37 cellular contexts compared by ENCODE assay signal in the genomic region with DNA sequence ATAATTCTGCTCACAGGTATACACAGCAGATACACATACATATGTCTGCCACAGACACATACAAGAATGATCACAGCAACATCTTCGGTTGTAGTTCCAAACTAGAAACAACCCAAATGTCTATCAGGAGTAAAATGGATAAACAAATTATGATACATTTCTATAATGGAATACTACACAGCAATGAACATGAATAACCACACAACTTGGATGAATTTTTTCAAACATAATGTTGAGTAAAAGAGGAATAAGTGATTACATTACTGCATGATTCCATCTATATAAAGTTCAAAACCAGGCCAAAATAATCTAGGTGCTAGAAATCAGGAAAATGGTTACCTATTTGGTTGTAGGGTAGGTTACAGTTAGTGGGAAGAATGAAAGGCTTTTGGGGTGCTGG. TPM values are rescaled to one million over a fixed set of nuclear protein-coding genes. Genes with fewer than 3 reads are reported as not detected.
"Had no signal": no experiment of that assay in that cellular context is flagged by ENCODE, and none has a peak within 500 bp of the region (broad histone marks: within the 10 kb centered on the region; RNA-seq: fewer than 3 reads in every experiment).

No MANE protein-coding gene starts in this region.

- H3K36me3 ChIP-seq: MG63 had no signal

- DNase-seq: Karpas-422, Kasumi-1, MG63, MM.1S, MV-4-11, NCI-H1048, NCI-H1092, NCI-H1092 treated with DMSO at 0.1 percent for 48 hours, NCI-H1105, NCI-H1105 treated with DMSO at 0.1 percent for 48 hours, NCI-H1417, NCI-H1417 treated with DMSO at 0.1 percent for 48 hours, NCI-H1436, NCI-H1436 treated with DMSO at 0.1 percent for 48 hours, NCI-H146, NCI-H1694, NCI-H1694 treated with DMSO at 0.1 percent for 48 hours, NCI-H187, NCI-H187 treated with DMSO at 0.1 percent for 48 hours, NCI-H1930, NCI-H2029, NCI-H2029 treated with DMSO at 0.1 percent for 48 hours, NCI-H2081, NCI-H2081 treated with DMSO at 0.1 percent for 48 hours, NCI-H2107, NCI-H2171, NCI-H2171 treated with DMSO at 0.1 percent for 48 hours, NCI-H2227 treated with DMSO at 0.1 percent for 48 hours, NCI-H226, NCI-H345, NCI-H446, NCI-H446 treated with DMSO at 0.1 percent for 48 hours, NCI-H510A, NCI-H510A treated with DMSO at 0.1 percent for 48 hours, NCI-H524, NCI-H524 treated with DMSO at 0.1 percent for 48 hours had no signal

- H3K9me3 ChIP-seq: MG63 had no signal

- H3K4me3 ChIP-seq: MG63 had no signal

RNA-seq across cellular contexts. Expression of gene EGFLAM, which starts 4.6 kb away (rescaled TPM):
- total RNA-seq: M059J had no signal
